Comparison of ENCODE assay signal across 17 cellular contexts in the genomic region with DNA sequence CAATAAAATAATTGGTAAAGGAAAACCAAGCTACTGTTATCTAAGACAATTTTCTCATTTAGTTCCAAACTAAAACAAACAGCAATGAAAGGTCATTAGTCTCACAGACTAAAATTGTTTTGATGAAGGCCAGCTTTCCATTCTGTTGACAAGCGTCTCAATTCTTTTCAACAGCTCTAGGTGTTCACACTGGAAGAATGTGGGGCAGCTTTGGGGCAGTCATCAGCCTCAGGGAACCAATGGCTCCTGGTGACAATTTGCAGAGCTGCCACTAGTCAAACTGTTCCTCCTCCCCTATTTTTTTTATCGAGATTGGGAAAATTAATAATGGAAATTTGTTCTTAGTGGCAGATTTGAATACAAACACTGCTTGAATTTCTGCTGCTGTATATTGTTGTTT.
DNase-seq lines count a peak whose midpoint lies in the region; ATAC-seq, FAIRE-seq and TF ChIP-seq lines count a peak whose summit lies in the region.
"Had no signal": no experiment of that assay in that cellular context is flagged by ENCODE, and none has a peak within 500 bp of the region (broad histone marks: within the 10 kb centered on the region; RNA-seq: fewer than 3 reads in every experiment).

No MANE protein-coding gene starts in this region.

- H3T11ph ChIP-seq in H9 (ENCODE audit: low read length) = no peak overlapping the region

- no peak overlapping the region for H2BK20ac ChIP-seq in H9 (ENCODE audit: low read depth, low read length, poor library complexity, severe bottlenecking)

- peak; percentile 42 for FAIRE-seq in GM12892 (lab: Jason Lieb, UNC)
- FAIRE-seq: A204.1, G401.6, GM12891, H1 had no signal

- H3K27ac Mint-ChIP-seq in mesothelial cell of epicardium (peak overlapping the region; percentile 76), H9 (no peak overlapping the region)
- H3K27ac Mint-ChIP-seq: B cell; CD4-positive, alpha-beta T cell; HFFc6 had no signal

- H3K4me3 ChIP-seq in heart right ventricle (no peak overlapping the region), trophoblast cell (ENCODE audit: low read depth, low read length) (no peak overlapping the region)

- no peak overlapping the region for H2BK15ac ChIP-seq in H9 (ENCODE audit: low read depth, low read length)

- H3K27me3 Mint-ChIP-seq in mesothelial cell of epicardium (ENCODE audit: low read depth) (no peaks in the 10 kb centered on the region), H9 (ENCODE audit: low read depth) (0 out of 2 replicates have a peak, but pooled peaks cover 2% of the 10 kb centered on the region)
- H3K27me3 Mint-ChIP-seq: B cell; CD4-positive, alpha-beta T cell had no signal

- H3K4me1 ChIP-seq in heart right ventricle (peaks cover 0 to 42% (median 23%) of the 10 kb centered on the region in 9 donors), trophoblast cell (ENCODE audit: control insufficient read depth in 1 of 2, insufficient read depth in 2 of 2, low read length in 2 of 2) (peaks cover 7 to 10% of the 10 kb centered on the region in 2 experiments), H9 (ENCODE audit: insufficient read depth, low read length) (no peaks in the 10 kb centered on the region; the same call in 1 of the 2 replicates)

- no peak overlapping the region for H3K18ac ChIP-seq in trophoblast cell (ENCODE audit: low read length)
- no peak overlapping the region for H3K18ac ChIP-seq in H9 (ENCODE audit: insufficient read length, low read depth, low read length)

- H3K14ac ChIP-seq in trophoblast cell (ENCODE audit: low read length) (no peak overlapping the region), H9 (ENCODE audit: insufficient read depth, low read length) (no peak overlapping the region)

- H2BK120ac ChIP-seq in trophoblast cell (ENCODE audit: insufficient read depth, low read length, poor library complexity) = no peak overlapping the region
- no peak overlapping the region for H2BK120ac ChIP-seq in H9 (ENCODE audit: low read depth, low read length, poor library complexity, severe bottlenecking)

- peak in 2 of 9 donors; percentile 9 to 12 for TF ChIP-seq CTCF in heart right ventricle (IDR thresholded peaks at IDR 0.05)
- no peak for TF ChIP-seq CTCF in mesothelial cell of epicardium (IDR thresholded peaks at IDR 0.05; ENCODE audit: unreplicated experiment)
- no peak for TF ChIP-seq CTCF in H9 (conservative IDR thresholded peaks at IDR 0.05)

- H3K4me3 Mint-ChIP-seq in mesothelial cell of epicardium = no peak overlapping the region
- no peak overlapping the region for H3K4me3 Mint-ChIP-seq in H9
- H3K4me3 Mint-ChIP-seq: B cell; CD4-positive, alpha-beta T cell; HFFc6 had no signal

- H2BK12ac ChIP-seq in trophoblast cell (ENCODE audit: low read length) (no peak overlapping the region), H9 (ENCODE audit: insufficient read length, low read depth, low read length) (no peak overlapping the region)

- H2BK5ac ChIP-seq in trophoblast cell (ENCODE audit: low read depth, low read length, poor library complexity) (no peak overlapping the region), H9 (ENCODE audit: insufficient read length, low read length) (no peak overlapping the region)

- H3K79me1 ChIP-seq in trophoblast cell (ENCODE audit: low read length) (no peaks in the 10 kb centered on the region), H9 (ENCODE audit: insufficient read depth, low read depth, low read length, poor library complexity, severe bottlenecking) (no peaks in the 10 kb centered on the region)

- no peaks in the 10 kb centered on the region for H3K9me3 ChIP-seq in heart right ventricle
- H3K9me3 ChIP-seq in trophoblast cell (ENCODE audit: insufficient read depth, low read depth, low read length) = no peaks in the 10 kb centered on the region
- H3K9me3 ChIP-seq in H9 (ENCODE audit: control insufficient read depth, low read depth, low read length) = no peaks in the 10 kb centered on the region

- H3K79me2 ChIP-seq in trophoblast cell (ENCODE audit: control insufficient read depth, insufficient read depth, low read length, poor library complexity) (no peaks in the 10 kb centered on the region), H9 (ENCODE audit: insufficient read depth, low read length) (no peaks in the 10 kb centered on the region)

- H3K4me2 ChIP-seq in trophoblast cell (ENCODE audit: low read length) (no peak overlapping the region), H9 (ENCODE audit: insufficient read depth, insufficient read length, low read length) (no peak overlapping the region)

- no peaks in the 10 kb centered on the region for H3K23me2 ChIP-seq in H9 (ENCODE audit: insufficient read length, low read depth, low read length, poor library complexity, severe bottlenecking)

- H3K23ac ChIP-seq in trophoblast cell (ENCODE audit: low read length) (no peak overlapping the region), H9 (ENCODE audit: insufficient read length, low read depth, low read length) (no peak overlapping the region)

- ATAC-seq in heart right ventricle (peak; percentile 71 to 96 (median 92)), GM21717 (IDR thresholded peaks at IDR 0.05; ENCODE audit: unreplicated experiment) (no peak)

- no peak overlapping the region for H3K56ac ChIP-seq in H9 (ENCODE audit: insufficient read length, low read depth, low read length)

- H4K91ac ChIP-seq in trophoblast cell (ENCODE audit: low read depth, low read length) (no peak overlapping the region), H9 (ENCODE audit: insufficient read length, low read depth, low read length) (no peak overlapping the region)

- no peak overlapping the region for H3K4ac ChIP-seq in trophoblast cell (ENCODE audit: low read depth, low read length)
- H3K4ac ChIP-seq in H9 (ENCODE audit: low read depth, low read length) = no peak overlapping the region

- H3K27me3 ChIP-seq in heart right ventricle (no peaks in the 10 kb centered on the region), trophoblast cell (ENCODE audit: insufficient read depth, low read length) (no peaks in the 10 kb centered on the region), H9 (ENCODE audit: insufficient read depth, low read length) (no peaks in the 10 kb centered on the region)

- no peak overlapping the region for H2AK5ac ChIP-seq in trophoblast cell (ENCODE audit: low read length)
- H2AK5ac ChIP-seq in H9 (ENCODE audit: insufficient read length, low read length) = no peak overlapping the region

- H4K8ac ChIP-seq in trophoblast cell (ENCODE audit: low read depth, low read length) = no peak overlapping the region
- H4K8ac ChIP-seq in H9 (replicated peaks; ENCODE audit: insufficient read length, low read depth, low read length) = no peak overlapping the region

- H3K27ac ChIP-seq in heart right ventricle (peak overlapping the region; percentile 10 to 77 (median 53)), trophoblast cell (ENCODE audit: low read depth, low read length) (peak overlapping the region; percentile 40), H9 (ENCODE audit: insufficient read length, low read depth, low read length) (no peak overlapping the region)

- WGBS in heart right ventricle, 2 donors = 26 to 43% methylated on average over 2 of the region's 2 CpGs
- WGBS in trophoblast cell (ENCODE audit: extremely low coverage, insufficient coverage, insufficient read length) = no CpG with 5 or more reads among the region's 2 CpGs
- WGBS in H9 (ENCODE audit: extremely low coverage, insufficient read length, low lambda C conversion rate) = no CpG with 5 or more reads among the region's 2 CpGs

- H3K9me3 Mint-ChIP-seq in mesothelial cell of epicardium (no peaks in the 10 kb centered on the region), H9 (no peaks in the 10 kb centered on the region)
- H3K9me3 Mint-ChIP-seq: CD4-positive, alpha-beta T cell; HFFc6 had no signal

- H2AFZ ChIP-seq in trophoblast cell (ENCODE audit: insufficient read depth, low read length, poor library complexity) (no peak overlapping the region), H9 (ENCODE audit: low read length) (no peak overlapping the region)

- H4K5ac ChIP-seq in H9 (ENCODE audit: insufficient read length, low read depth, low read length) = no peak overlapping the region

- TF ChIP-seq POLR2A in GM12892 (IDR thresholded peaks at IDR 0.05; ENCODE audit: low read depth, low read length) = no peak

- intact Hi-C loops in heart right ventricle (cut with DNase I) = loop anchor here in 1 of 10 donors (5.0 kb wide), 1 partner anchor 96 kb away; no protein-coding TSS in a partner anchor

- no peak overlapping the region for H4K12ac ChIP-seq in trophoblast cell (ENCODE audit: low read depth, low read length)

- H4K20me1 ChIP-seq in H9 (ENCODE audit: control insufficient read depth, insufficient read depth, insufficient read length) = no peaks in the 10 kb centered on the region

- peaks cover 47% of the 10 kb centered on the region for H3K4me1 Mint-ChIP-seq in mesothelial cell of epicardium
- H3K4me1 Mint-ChIP-seq in H9 = peaks cover 0 to 5% of the 10 kb centered on the region in 2 experiments; a peak in 3 of 4 replicates
- H3K4me1 Mint-ChIP-seq: B cell had no signal

- H3K36me3 Mint-ChIP-seq in mesothelial cell of epicardium = peaks cover 36% of the 10 kb centered on the region
- no peaks in the 10 kb centered on the region for H3K36me3 Mint-ChIP-seq in H9 (ENCODE audit: insufficient read depth in 1 of 3, low read depth in 3 of 3)

- DNase-seq in GM12892 (ENCODE audit: insufficient read length) = no peak
- DNase-seq in heart right ventricle = peak in 1 of 2 donors; percentile 62
- DNase-seq in mesothelial cell of epicardium (ENCODE audit: low spot score in 2 of 2, unreplicated experiment in 2 of 2) = no peak
- DNase-seq in trophoblast cell = no peak
- DNase-seq in H9 = no peak
- no peak for DNase-seq in T-helper 1 cell
- DNase-seq: C1 segment of cervical spinal cord; Calu3; CD4-positive, alpha-beta T cell; DMS 273 treated with DMSO at 0.1 percent for 48 hours; HFFc6 had no signal

- no peak overlapping the region for H3K9ac ChIP-seq in trophoblast cell (ENCODE audit: low read length)
- no peak overlapping the region for H3K9ac ChIP-seq in H9 (ENCODE audit: extremely low read depth, insufficient read length, low read length)

- no peaks in the 10 kb centered on the region for H3K36me3 ChIP-seq in heart right ventricle
- no peaks in the 10 kb centered on the region for H3K36me3 ChIP-seq in trophoblast cell (ENCODE audit: control insufficient read depth in 1 of 2, insufficient read depth in 2 of 2, low read length in 2 of 2)
